ENCODE assay signal across 1 cellular context in the genomic region with DNA sequence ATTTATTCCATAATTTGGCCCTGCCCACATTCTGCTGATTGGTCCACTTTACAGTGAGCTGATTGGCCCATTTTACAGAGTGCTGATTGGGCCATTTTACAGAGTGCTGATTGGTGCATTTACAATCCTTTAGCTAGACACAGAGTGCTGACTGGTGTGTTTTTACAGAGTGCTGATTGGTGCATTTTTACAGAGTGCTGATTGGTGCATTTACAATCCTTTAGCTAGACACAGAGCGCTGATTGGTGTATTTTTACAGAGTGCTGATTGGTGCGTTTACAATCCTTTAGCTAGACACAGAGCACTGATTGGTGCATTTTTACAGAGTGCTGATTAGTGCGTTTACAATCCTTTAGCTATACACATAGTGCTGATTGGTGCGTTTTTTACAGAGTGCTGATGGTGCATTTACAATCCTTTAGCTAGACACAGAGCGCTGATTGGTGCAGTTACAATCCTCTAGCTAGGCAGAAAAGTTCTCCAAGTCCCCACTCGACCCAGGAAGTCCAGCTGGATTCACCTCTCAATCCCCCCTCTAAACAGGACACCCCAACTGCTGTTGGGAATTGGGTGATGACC. TPM values are rescaled to one million over a fixed set of nuclear protein-coding genes. Genes with fewer than 3 reads are reported as not detected.
"Had no signal": no experiment of that assay in that cellular context is flagged by ENCODE, and none has a peak within 500 bp of the region (broad histone marks: within the 10 kb centered on the region; RNA-seq: fewer than 3 reads in every experiment).

No MANE protein-coding gene starts in this region.

RNA-seq across cellular contexts. Expression of gene KLHDC8B, which starts 49.7 kb away (rescaled TPM):
- total RNA-seq: HT-29 had no signal
